8 cellular contexts compared by ENCODE assay signal in genomic region chr5:149636861-149637246, GRCh38. TPM values are rescaled to one million over a fixed set of nuclear protein-coding genes. Genes with fewer than 3 reads are reported as not detected.
A peak's percentile ranks its signal among the peaks of the same experiment; 100 is the strongest.
DNase-seq lines count a peak whose midpoint lies in the region; ATAC-seq, FAIRE-seq and TF ChIP-seq lines count a peak whose summit lies in the region.

No MANE protein-coding gene starts in this region.

- H3K4me3 ChIP-seq in GM12865 (ENCODE audit: low read depth, low read length) (no peak overlapping the region), KMS-11 (IDR thresholded peaks at IDR 0.05; ENCODE audit: insufficient read depth, low read depth, low read length) (no peak overlapping the region), breast epithelium (no peak overlapping the region), small intestine (ENCODE audit: low read depth in 1 of 2, low read length in 2 of 2) (no peak overlapping the region)

- no peak overlapping the region for H3K9ac ChIP-seq in KMS-11

- 32 to 34% (median 33%) methylated on average over 6 of the region's 6 CpGs for WGBS in small intestine, 3 donors

- no peak overlapping the region for H3K27ac ChIP-seq in KMS-11
- no peak overlapping the region for H3K27ac ChIP-seq in breast epithelium
- no peak overlapping the region for H3K27ac ChIP-seq in small intestine (ENCODE audit: low read depth in 1 of 2, low read length in 1 of 2)

- intact Hi-C loops in breast epithelium (cut with DNase I; ENCODE audit: low total_unique reads), result loop anchor here (10.0 kb wide), 1 partner anchor 188 kb away; no protein-coding TSS in a partner anchor

- peak; percentile 69 for DNase-seq in AG08396 (ENCODE audit: low spot score)
- peak; percentile 80 for DNase-seq in GM12865 (ENCODE audit: low read depth)
- peak; percentile 54 for DNase-seq in RPMI7951 (ENCODE audit: low read depth)
- DNase-seq in breast epithelium (ENCODE audit: low spot score in 2 of 2), result no peak
- peak; percentile 84 for DNase-seq in iPS-NIHi7 (ENCODE audit: extremely low spot score)
- peak; percentile 68 for DNase-seq in small intestine

- no peaks in the 10 kb centered on the region for H4K20me1 ChIP-seq in KMS-11 (ENCODE audit: insufficient read depth)

- H3K27me3 ChIP-seq in KMS-11 (ENCODE audit: insufficient read depth, low read depth), result no peaks in the 10 kb centered on the region
- H3K27me3 ChIP-seq in breast epithelium, result no peaks in the 10 kb centered on the region
- H3K27me3 ChIP-seq in small intestine (ENCODE audit: control insufficient read depth in 2 of 2, insufficient read depth in 2 of 2, low read length in 2 of 2), result no peaks in the 10 kb centered on the region

- no peaks in the 10 kb centered on the region for H3K36me3 ChIP-seq in KMS-11 (ENCODE audit: insufficient read depth)
- H3K36me3 ChIP-seq in breast epithelium, result no peaks in the 10 kb centered on the region
- no peaks in the 10 kb centered on the region for H3K36me3 ChIP-seq in small intestine (ENCODE audit: control insufficient read depth in 2 of 2, insufficient read depth in 2 of 2, low read length in 2 of 2)

- no peaks in the 10 kb centered on the region for H3K79me2 ChIP-seq in KMS-11 (ENCODE audit: insufficient read depth, low read depth)

- peaks cover 7% of the 10 kb centered on the region for H3K4me1 ChIP-seq in KMS-11 (ENCODE audit: low read depth, poor library complexity, severe bottlenecking)
- H3K4me1 ChIP-seq in breast epithelium, result no peaks in the 10 kb centered on the region
- peaks cover 0 to 4% of the 10 kb centered on the region in 2 donors for H3K4me1 ChIP-seq in small intestine (ENCODE audit: control insufficient read depth in 2 of 2, insufficient read depth in 1 of 2, low read depth in 1 of 2, low read length in 1 of 2)

- TF ChIP-seq CTCF in GM12865 (IDR thresholded peaks at IDR 0.05; ENCODE audit: insufficient read depth, low read depth, low read length, missing control alignments), result peak; percentile 89
- peak; percentile 81 for TF ChIP-seq CTCF in KMS-11 (conservative IDR thresholded peaks at IDR 0.05; ENCODE audit: low read depth, low read length)
- peak; percentile 74 to 90 (median 83) for TF ChIP-seq CTCF in breast epithelium (IDR thresholded peaks at IDR 0.05)

- FAIRE-seq in small intestine (lab: Jason Lieb, UNC), result no peak

- ATAC-seq in GM21717 (IDR thresholded peaks at IDR 0.05; ENCODE audit: unreplicated experiment), result no peak

- TF ChIP-seq POLR2A in breast epithelium (IDR thresholded peaks at IDR 0.05), result no peak

- H2AFZ ChIP-seq in KMS-11 (ENCODE audit: low read depth), result no peak overlapping the region

- H3K9me3 ChIP-seq in breast epithelium, result no peaks in the 10 kb centered on the region
- H3K9me3 ChIP-seq in small intestine (ENCODE audit: control insufficient read depth, low read depth), result no peaks in the 10 kb centered on the region

- no peak overlapping the region for H3K4me2 ChIP-seq in KMS-11

RNA-seq across cellular contexts. Expression of gene ARHGEF37, which starts 55.6 kb away (rescaled TPM):
- total RNA-seq in RPMI7951 (2014; rRNA removed; shearing (Covaris generic)), result 0.24 and 0.29 TPM in 2 replicates
- total RNA-seq in breast epithelium, result 10 to 100 TPM in 2 of 3 donors, 1 to 10 TPM in 1; 5.3 to 54.4 (median 29.2) TPM
- 1 to 10 TPM; 3.8 to 8.7 (median 4.2) TPM for polyA plus RNA-seq in small intestine

Comparison
In these comparisons a context has a peak if more than half of its experiments do, and no peak if none do; other contexts are left out.
1. DNase-seq: peak in AG08396 (single experiment), GM12865 (single experiment), RPMI7951 (single experiment), iPS-NIHi7 (single experiment) and small intestine (single experiment); none in breast epithelium (0 of 2).
2. Peak in every context shown above with its lines, with median percentiles within 50 percentile points of each other: CTCF ChIP-seq.